Comparison of ENCODE assay signal across 10 cellular contexts in genomic region chr2:173286153-173286809, GRCh38.
A peak's percentile ranks its signal among the peaks of the same experiment; 100 is the strongest.
DNase-seq lines count a peak whose midpoint lies in the region; ATAC-seq, FAIRE-seq and TF ChIP-seq lines count a peak whose summit lies in the region.
"Had no signal": no experiment of that assay in that cellular context is flagged by ENCODE, and none has a peak within 500 bp of the region (broad histone marks: within the 10 kb centered on the region; RNA-seq: fewer than 3 reads in every experiment).

No MANE protein-coding gene starts in this region.

- POLR2A ChIA-PET in A673 (lab: Charles Lee; ENCODE audit: low non-redundant PET), result no interaction called here

- intact Hi-C loops in A673 (cut with micrococcal nuclease; ENCODE audit: unreplicated experiment), result no loop called here
- intact Hi-C loops in kidney (cut with DNase I), result no loop called here

- ATAC-seq in GM18870 (IDR thresholded peaks at IDR 0.05; ENCODE audit: unreplicated experiment) (peak; percentile 85), HG02885 (IDR thresholded peaks at IDR 0.05; ENCODE audit: poor library complexity, unreplicated experiment) (peak; percentile 76), RWPE2 (ENCODE audit: low read depth) (no peak)

- FAIRE-seq in kidney (lab: Jason Lieb, UNC), result no peak

- H3K9me3 ChIP-seq in A673 (ENCODE audit: low read depth, low read length, poor library complexity, severe bottlenecking) (no peaks in the 10 kb centered on the region), RWPE2 (ENCODE audit: severe bottlenecking) (no peaks in the 10 kb centered on the region), kidney (ENCODE audit: control insufficient read depth in 1 of 2, low read length in 2 of 2) (no peaks in the 10 kb centered on the region)

- H3K4me1 ChIP-seq in A673 (ENCODE audit: insufficient read depth, low read length, poor library complexity, severe bottlenecking) (no peaks in the 10 kb centered on the region), RWPE2 (ENCODE audit: insufficient read depth, poor library complexity, severe bottlenecking) (no peaks in the 10 kb centered on the region), kidney (ENCODE audit: control insufficient read depth in 1 of 2, insufficient read depth in 1 of 2, low read depth in 1 of 2, low read length in 2 of 2) (no peaks in the 10 kb centered on the region)
- H3K4me1 ChIP-seq: breast epithelium had no signal

- BruUV-seq in A673 (replicated peaks; lab: Mats Ljungman, UMichigan), result no TSS peak

- H3K4me3 ChIP-seq in A673 (ENCODE audit: low read depth, low read length, poor library complexity, severe bottlenecking) (no peak overlapping the region), RWPE2 (ENCODE audit: severe bottlenecking) (no peak overlapping the region), kidney (ENCODE audit: low read length in 2 of 2) (no peak overlapping the region)
- H3K4me3 ChIP-seq: breast epithelium had no signal

- TF ChIP-seq CTCF in A673 (conservative IDR thresholded peaks at IDR 0.05; ENCODE audit: low read depth, low read length) (peak; percentile 27; the same call in 1 of the 2 replicates), RWPE2 (IDR thresholded peaks at IDR 0.05; ENCODE audit: poor library complexity, severe bottlenecking) (peak; percentile 21), kidney (IDR thresholded peaks at IDR 0.05; ENCODE audit: borderline replicate concordance, extremely low read depth, insufficient read depth) (no peak)

- no peak overlapping the region for H3K9ac ChIP-seq in kidney (ENCODE audit: low read length in 2 of 2)

- no peak overlapping the region for H3K27ac ChIP-seq in A673 (ENCODE audit: low read depth, low read length, poor library complexity, severe bottlenecking)
- H3K27ac ChIP-seq in RWPE2 (ENCODE audit: poor library complexity, severe bottlenecking), result no peak overlapping the region
- no peak overlapping the region for H3K27ac ChIP-seq in kidney (ENCODE audit: low read depth in 2 of 2, low read length in 2 of 2)
- H3K27ac ChIP-seq: breast epithelium had no signal

- no peaks in the 10 kb centered on the region for H3K27me3 ChIP-seq in A673 (replicated peaks; ENCODE audit: insufficient read depth, low read depth, low read length, poor library complexity)
- no peaks in the 10 kb centered on the region for H3K27me3 ChIP-seq in RWPE2 (ENCODE audit: insufficient read depth, poor library complexity, severe bottlenecking)
- H3K27me3 ChIP-seq: breast epithelium had no signal

- peak; percentile 14 for DNase-seq in A673 (ENCODE audit: low spot score)
- no peak for DNase-seq in RWPE2 (ENCODE audit: low spot score)
- no peak for DNase-seq in kidney glomerular epithelial cell (lab: John Stamatoyannopoulos, UW)
- no peak for DNase-seq in glomerular visceral epithelial cell (ENCODE audit: extremely low spot score)
- no peak for DNase-seq in superior temporal gyrus (ENCODE audit: extremely low spot score)
- no peak for DNase-seq in kidney
- DNase-seq: T-helper 9 cell had no signal

- no peaks in the 10 kb centered on the region for H3K36me3 ChIP-seq in A673 (ENCODE audit: insufficient read depth, low read length, poor library complexity, severe bottlenecking)
- no peaks in the 10 kb centered on the region for H3K36me3 ChIP-seq in RWPE2 (ENCODE audit: low read depth)
- H3K36me3 ChIP-seq in kidney (ENCODE audit: control insufficient read depth in 1 of 2, insufficient read depth in 2 of 2, low read length in 2 of 2), result no peaks in the 10 kb centered on the region
- H3K36me3 ChIP-seq: breast epithelium had no signal

- CTCF ChIA-PET in A673 (lab: Charles Lee), result interaction anchor here (0.6 to 0.7 kb wide), 2 partner anchors 117 to 432 kb away, joined by 3 to 4 read pairs; no protein-coding TSS in a partner anchor
